Comparison of ENCODE assay signal across 8 cellular contexts in the genomic region with DNA sequence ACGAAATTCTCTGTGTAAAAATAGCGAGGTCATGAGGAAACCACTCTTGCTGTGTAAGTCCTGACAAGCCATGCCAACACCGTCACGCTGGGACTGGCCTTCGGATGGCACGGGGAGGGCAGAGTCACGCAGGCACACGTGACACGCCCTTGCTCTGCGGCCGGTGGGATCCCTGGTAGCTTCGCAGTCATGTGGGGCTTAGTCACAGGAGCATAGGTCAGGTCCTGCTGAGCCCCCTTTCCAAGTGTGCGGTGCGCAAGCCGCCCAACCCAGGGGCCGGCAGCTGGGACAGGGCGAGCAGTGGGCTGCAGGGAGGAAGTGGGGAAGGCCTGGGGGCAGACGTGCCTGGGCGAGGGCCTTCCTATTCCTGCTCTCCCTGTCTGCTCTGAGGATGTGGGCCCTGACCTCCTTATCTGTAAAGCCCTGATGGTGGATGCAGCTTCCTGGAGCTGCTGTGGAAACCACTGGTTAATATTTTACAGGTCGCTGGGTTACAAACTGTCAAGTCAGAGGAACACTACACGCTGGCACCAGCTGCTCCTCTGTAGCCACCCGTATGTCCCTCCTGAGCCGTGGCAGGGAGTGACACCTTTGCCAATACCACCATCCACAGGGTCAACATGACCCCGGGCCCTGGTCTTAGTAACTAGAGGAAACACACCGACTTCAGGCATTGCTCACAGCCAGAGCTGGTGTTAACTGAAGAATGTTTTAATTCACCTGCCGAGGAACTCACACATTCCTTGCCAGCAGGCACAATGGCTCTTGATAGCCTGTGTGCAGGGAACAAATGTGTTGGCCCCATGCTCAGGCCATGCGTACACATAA. TPM values are rescaled to one million over a fixed set of nuclear protein-coding genes. Genes with fewer than 3 reads are reported as not detected.
A peak's percentile ranks its signal among the peaks of the same experiment; 100 is the strongest.
DNase-seq lines count a peak whose midpoint lies in the region; ATAC-seq, FAIRE-seq and TF ChIP-seq lines count a peak whose summit lies in the region.

No MANE protein-coding gene starts in this region.

- CTCF ChIA-PET in MCF 10A (lab: Yijun Ruan, JAX): interaction anchor here (0.5 to 1.5 kb wide), 12 partner anchors 9 to 586 kb away, joined by 3 to 10 read pairs (median 4); no protein-coding TSS in a partner anchor

- peak; percentile 60 for FAIRE-seq in GM12891 (lab: Jason Lieb, UNC)

- H3K36me3 Mint-ChIP-seq in MCF 10A (ENCODE audit: insufficient read depth, unreplicated experiment): peaks cover 7% of the 10 kb centered on the region

- intact Hi-C loops in MCF 10A (cut with micrococcal nuclease): loop anchor here (2.0 kb wide), 2 partner anchors 14 kb away; no protein-coding TSS in a partner anchor
- intact Hi-C loops in left lung (cut with DNase I): loop anchor here in 1 of 2 donors (10.0 kb wide), 1 partner anchor 50 kb away; no protein-coding TSS in a partner anchor

- TF ChIP-seq CTCF in MCF 10A (IDR thresholded peaks at IDR 0.05; ENCODE audit: unreplicated experiment): no peak
- TF ChIP-seq CTCF in left lung (IDR thresholded peaks at IDR 0.05): no peak

- no peak for TF ChIP-seq POLR2A in GM12891 (IDR thresholded peaks at IDR 0.05; ENCODE audit: low read depth, low read length)

- no TSS peak for BruUV-seq in MCF 10A (replicated peaks; lab: Mats Ljungman, UMichigan)

- no peaks in the 10 kb centered on the region for H3K27me3 Mint-ChIP-seq in MCF 10A (ENCODE audit: insufficient read depth, unreplicated experiment)

- peaks cover 6% of the 10 kb centered on the region for H3K9me3 Mint-ChIP-seq in MCF 10A (ENCODE audit: unreplicated experiment)

- peak overlapping the region; percentile 85 for H3K27ac Mint-ChIP-seq in MCF 10A (ENCODE audit: low read depth, unreplicated experiment)

- peak overlapping the region in 1 of 2 donors; percentile 4 for H3K4me3 ChIP-seq in left lung

- H3K27ac ChIP-seq in left lung (peak overlapping the region; percentile 90 to 96), temporal lobe (ENCODE audit: low read depth, low read length) (peak overlapping the region; percentile 2)

- POLR2A ChIA-PET in MCF 10A (lab: Yijun Ruan, JAX): interaction anchor here (0.6 to 4.1 kb wide), 18 partner anchors 9 to 139 kb away, joined by 3 to 68 read pairs (median 5); a partner anchor contains a TSS

- H3K36me3 ChIP-seq in left lung: peaks cover 0 to 5% of the 10 kb centered on the region in 2 donors

- peak; percentile 90 for ATAC-seq in HG02678 (IDR thresholded peaks at IDR 0.05; ENCODE audit: unreplicated experiment)
- peak; percentile 86 for ATAC-seq in left lung

- peak overlapping the region; percentile 57 for H3K4me3 Mint-ChIP-seq in MCF 10A (ENCODE audit: unreplicated experiment)

- no peaks in the 10 kb centered on the region for H3K9me3 ChIP-seq in left lung

- peaks cover 22 to 59% of the 10 kb centered on the region in 2 donors for H3K4me1 ChIP-seq in left lung

- no peaks in the 10 kb centered on the region for H3K27me3 ChIP-seq in left lung

- no peak for DNase-seq in GM12891 (ENCODE audit: insufficient read length, low spot score)
- DNase-seq in NOMO-1 (lab: John Stamatoyannopoulos, UW; ENCODE audit: unreplicated experiment in 2 of 2): peak; percentile 88 to 97
- peak; percentile 98 for DNase-seq in MCF 10A (ENCODE audit: unreplicated experiment)
- peak; percentile 95 to 96 for DNase-seq in left lung
- DNase-seq in NCI-H2227 (lab: John Stamatoyannopoulos, UW; ENCODE audit: unreplicated experiment): no peak
- no peak for DNase-seq in stimulated activated CD4-positive, alpha-beta T cell treated with anti-CD3 and anti-CD28 coated beads, Interleukin-2, amount 100 ng/mL, for 24 hours

- peaks cover 44% of the 10 kb centered on the region for H3K4me1 Mint-ChIP-seq in MCF 10A (ENCODE audit: insufficient read depth, unreplicated experiment)

TF ChIP-seq in GM12891, 5 proteins besides CTCF, POLR2A, EP300 and RAD21:
- no peak for TF ChIP-seq POLR2AphosphoS5 (IDR thresholded peaks at IDR 0.05; ENCODE audit: low read depth, low read length)
- no peak for TF ChIP-seq POU2F2 (IDR thresholded peaks at IDR 0.05; ENCODE audit: low read depth, low read length)
- no peak for TF ChIP-seq TAF1 (IDR thresholded peaks at IDR 0.05; ENCODE audit: low read depth, low read length)
- TF ChIP-seq PAX5 (IDR thresholded peaks at IDR 0.05; ENCODE audit: insufficient read depth, low read length, severe bottlenecking): no peak
- TF ChIP-seq SPI1 (IDR thresholded peaks at IDR 0.05; ENCODE audit: low read depth, low read length): no peak

RNA-seq across cellular contexts. Expression of a gene that starts 17.8 kb away (rescaled TPM):
- polyA plus RNA-seq in GM12891 (2012; ENCODE audit: low read depth, missing spikeins): 16.8 TPM
- 31.6 and 31.7 TPM in 2 replicates for total RNA-seq in MCF 10A (2022)
- total RNA-seq in left lung: 10 to 100 TPM; 40.5 to 56.7 TPM
- total RNA-seq in temporal lobe: 10.1 TPM

Comparison
In these comparisons a context has a peak if more than half of its experiments do, and no peak if none do; other contexts are left out.
1. DNase-seq: peak in NOMO-1 (2 of 2), MCF 10A (single experiment) and left lung (2 of 2); none in GM12891 (single experiment), NCI-H2227 (single experiment) and stimulated activated CD4-positive, alpha-beta T cell treated with anti-CD3 and anti-CD28 coated beads, Interleukin-2, amount 100 ng/mL, for 24 hours (0 of 2).